ENCODE assay signal across 14 cellular contexts in the genomic region with DNA sequence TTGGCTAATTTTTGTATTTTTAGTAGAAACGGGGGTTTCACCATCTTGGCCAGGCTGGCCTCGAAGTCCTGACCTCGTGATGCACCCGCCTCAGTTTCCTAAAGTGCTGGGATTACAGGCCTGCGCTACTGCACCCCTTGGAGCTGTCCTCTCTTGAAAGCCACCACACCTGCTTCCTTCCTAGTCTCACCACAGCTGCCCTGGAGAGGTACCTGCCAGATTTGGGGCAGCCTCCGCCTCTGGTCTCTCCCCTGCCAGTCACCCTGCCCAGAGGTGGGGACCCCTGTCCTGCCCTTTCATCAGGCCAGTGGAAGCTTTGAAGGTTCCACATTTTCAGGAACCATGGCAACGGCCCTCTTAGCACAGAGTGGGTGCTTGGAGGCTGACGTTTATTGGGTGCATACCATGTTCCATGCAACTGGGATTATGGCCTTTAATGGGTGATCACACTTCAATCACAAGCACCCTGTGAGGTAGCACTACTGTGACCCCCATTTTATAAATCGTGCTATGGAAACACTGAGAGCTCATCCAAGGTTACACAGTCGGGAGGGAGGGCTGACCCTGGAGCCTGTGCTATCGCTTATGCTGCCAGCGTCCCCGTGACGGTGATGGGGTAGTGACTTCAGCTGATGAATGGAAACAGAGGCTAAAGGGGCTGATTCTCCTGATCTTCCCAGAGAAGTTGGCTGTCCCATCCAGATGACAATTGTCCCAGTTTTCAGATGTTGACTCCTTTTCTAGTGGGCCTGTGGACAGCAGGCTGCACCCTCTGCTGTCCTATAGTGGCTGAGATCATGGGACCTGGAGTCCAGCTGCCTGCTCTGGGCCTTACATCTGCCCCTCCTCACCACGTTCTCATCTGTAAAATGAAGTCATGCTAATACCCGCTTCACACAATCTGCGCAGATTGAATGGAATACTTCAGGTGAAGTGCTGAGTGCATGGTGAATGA. TPM values are rescaled to one million over a fixed set of nuclear protein-coding genes. Genes with fewer than 3 reads are reported as not detected.
"Had no signal": no experiment of that assay in that cellular context is flagged by ENCODE, and none has a peak within 500 bp of the region (broad histone marks: within the 10 kb centered on the region; RNA-seq: fewer than 3 reads in every experiment).

No MANE protein-coding gene starts in this region.

- H3K27ac ChIP-seq: left lung, pancreas, right atrium auricular region, SK-N-MC, thoracic aorta, vagina had no signal

- H3K36me3 ChIP-seq: left lung, pancreas, right atrium auricular region, thoracic aorta, vagina had no signal

- H3K9me3 ChIP-seq: left lung, pancreas, right atrium auricular region, thoracic aorta, vagina had no signal

- H3K27me3 ChIP-seq: pancreas, right atrium auricular region, vagina had no signal

- DNase-seq: activated B cell treated with CpG ODN at 0.5 μM for 24 hours; activated CD4-positive, alpha-beta T cell treated with anti-CD3 and anti-CD28 coated beads, Interleukin-2, amount 50 U/mL, for 1 hour; activated naive CD4-positive, alpha-beta T cell treated with anti-CD3 and anti-CD28 coated beads, Interleukin-2, amount 10 ng/mL, durations not matched to agents 7 days and 5 days; activated T-cell treated with anti-CD3 and anti-CD28 coated beads for 4 hours; stimulated activated naive CD8-positive, alpha-beta T cell treated with anti-CD3 and anti-CD28 coated beads, Interleukin-15, Interleukin-2, amounts not matched to agents 100 U/mL and 50 U/mL, for 24 hours; T-helper 1 cell had no signal

- H3K4me3 ChIP-seq: SK-N-MC had no signal

RNA-seq across cellular contexts. Expression of a gene that starts 11.5 kb away (rescaled TPM):
- total RNA-seq: activated B cell treated with CpG ODN at 0.5 μM for 24 hours; activated CD8-positive, alpha-beta memory T cell treated with anti-CD3 and anti-CD28 coated beads for 36 hours; activated T-helper 2 cell treated with anti-CD3 and anti-CD28 coated beads, Interferon-gamma antibody, Interleukin-2, Interleukin-4, amounts not matched to agents 10 μg/mL and 5 μg/mL and 100 μg/mL, durations not matched to agents 14 hours and 24 hours and 36 hours had no signal
